9 cellular contexts compared by ENCODE assay signal in the genomic region with DNA sequence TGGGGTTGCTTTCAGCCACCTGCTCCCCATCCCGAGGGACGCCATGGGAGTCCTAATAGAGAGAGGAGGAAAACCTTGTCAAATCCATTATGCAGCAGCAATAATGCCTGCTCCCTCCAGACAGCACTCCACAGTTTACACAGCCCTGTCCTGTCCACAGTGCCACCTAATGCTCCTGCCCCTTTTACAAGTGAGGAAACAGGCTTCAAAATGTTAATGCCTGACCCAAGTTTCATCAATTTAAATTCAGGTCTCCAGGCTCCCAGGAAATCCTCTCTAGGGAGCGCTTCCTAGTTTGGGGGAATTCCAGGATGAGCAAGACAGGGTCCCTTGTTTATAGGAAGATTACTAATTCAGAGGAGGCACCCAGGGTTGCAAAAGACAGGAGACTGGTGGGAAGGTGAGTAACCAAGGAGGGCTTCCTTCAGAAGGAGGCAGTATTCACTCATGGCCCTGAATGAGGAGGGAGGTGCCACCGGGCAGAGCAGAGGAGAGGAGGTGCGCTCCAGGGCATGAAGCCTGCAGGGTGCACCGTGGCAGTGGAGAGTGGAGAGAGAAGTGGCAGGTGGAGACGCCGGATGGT. TPM values are rescaled to one million over a fixed set of nuclear protein-coding genes. Genes with fewer than 3 reads are reported as not detected.
DNase-seq lines count a peak whose midpoint lies in the region; ATAC-seq and TF ChIP-seq lines count a peak whose summit lies in the region.
"Had no signal": no experiment of that assay in that cellular context is flagged by ENCODE, and none has a peak within 500 bp of the region (broad histone marks: within the 10 kb centered on the region; RNA-seq: fewer than 3 reads in every experiment).

No MANE protein-coding gene starts in this region.

- TF ChIP-seq CTCF in PC-9 (conservative IDR thresholded peaks at IDR 0.05) (no peak), fibroblast of villous mesenchyme (IDR thresholded peaks at IDR 0.05; ENCODE audit: insufficient read depth, low read depth, low read length) (no peak), stomach (IDR thresholded peaks at IDR 0.05) (no peak)

- no peak for TF ChIP-seq EP300 in stomach (IDR thresholded peaks at IDR 0.05)

- no TSS peak for BruUV-seq in PC-9 (replicated peaks; lab: Mats Ljungman, UMichigan)

- no peaks in the 10 kb centered on the region for H3K9me2 ChIP-seq in PC-9 (ENCODE audit: insufficient read depth)

- POLR2A ChIA-PET in PC-9 (lab: Charles Lee; ENCODE audit: unreplicated experiment), result interaction anchor here (0.6 kb wide), 1 partner anchor 17 kb away, joined by 6 read pairs; no protein-coding TSS in a partner anchor

- intact Hi-C loops in PC-9 (cut with micrococcal nuclease; ENCODE audit: unreplicated experiment) (loop anchor here (2.0 to 10.0 kb wide), 3 partner anchors 17 to 939 kb away; a partner anchor contains a TSS), stomach (cut with DNase I; ENCODE audit: low total_unique reads) (no loop called here)

- H3K4me2 ChIP-seq in PC-9, result peak overlapping the region; percentile 91

- H3K9me3 Mint-ChIP-seq in activated T-cell treated with anti-CD3 and anti-CD28 coated beads, Interleukin-2, amount 50 U/mL, for 4 hours, result no peaks in the 10 kb centered on the region

- H2AFZ ChIP-seq in PC-9, result no peak overlapping the region

- H3K27me3 ChIP-seq in PC-9 (ENCODE audit: insufficient read depth, low read depth) (no peaks in the 10 kb centered on the region), stomach (peaks cover 0 to 25% (median 14%) of the 10 kb centered on the region in 3 donors)

- H3K27ac ChIP-seq in PC-9, result no peak overlapping the region
- no peak overlapping the region for H3K27ac ChIP-seq in stomach

- H3K36me3 Mint-ChIP-seq in activated T-cell treated with anti-CD3 and anti-CD28 coated beads, Interleukin-2, amount 50 U/mL, for 4 hours (ENCODE audit: insufficient read depth), result peaks cover 22% of the 10 kb centered on the region

- ATAC-seq in activated T-cell treated with anti-CD3 and anti-CD28 coated beads, Interleukin-2, amount 50 U/mL, for 4 hours, result peak; percentile 26 to 31

- CTCF ChIA-PET in PC-9 (lab: Charles Lee), result no interaction called here

- 26 to 56% (median 41%) methylated on average over 8 of the region's 8 CpGs for WGBS in stomach, 5 donors

- H4K20me1 ChIP-seq in PC-9 (ENCODE audit: insufficient read depth), result no peaks in the 10 kb centered on the region

- H3K27me3 Mint-ChIP-seq in activated T-cell treated with anti-CD3 and anti-CD28 coated beads, Interleukin-2, amount 50 U/mL, for 4 hours (ENCODE audit: low read depth), result peaks cover 20% of the 10 kb centered on the region

- no peak overlapping the region for H3K4me3 Mint-ChIP-seq in activated T-cell treated with anti-CD3 and anti-CD28 coated beads, Interleukin-2, amount 50 U/mL, for 4 hours

- H3K79me2 ChIP-seq in PC-9 (ENCODE audit: low read depth), result no peaks in the 10 kb centered on the region

- no peak for TF ChIP-seq POLR2A in stomach (IDR thresholded peaks at IDR 0.05)

- H3F3A ChIP-seq in PC-9 (ENCODE audit: insufficient read depth, low read depth), result peaks cover 12% of the 10 kb centered on the region; the same call in 1 of the 2 replicates

- peak overlapping the region; percentile 74; the same call in 1 of the 2 replicates for H3K4me3 ChIP-seq in PC-9
- peak overlapping the region; percentile 72 for H3K4me3 ChIP-seq in fibroblast of villous mesenchyme (ENCODE audit: low read depth, low read length)
- peak overlapping the region in 3 of 4 donors; percentile 61 to 86 (median 76) for H3K4me3 ChIP-seq in stomach

- peaks cover 13% of the 10 kb centered on the region for H3K4me1 ChIP-seq in PC-9 (replicated peaks; ENCODE audit: insufficient read depth)
- H3K4me1 ChIP-seq in stomach, result peaks cover 18 to 50% (median 44%) of the 10 kb centered on the region in 4 donors

- H3K36me3 ChIP-seq in PC-9 (ENCODE audit: low read depth), result 0 out of 2 replicates have a peak, but pooled peaks cover 5% of the 10 kb centered on the region
- peaks cover 23 to 52% (median 33%) of the 10 kb centered on the region in 4 donors for H3K36me3 ChIP-seq in stomach

- peaks cover 10% of the 10 kb centered on the region for H3K4me1 Mint-ChIP-seq in activated T-cell treated with anti-CD3 and anti-CD28 coated beads, Interleukin-2, amount 50 U/mL, for 4 hours (ENCODE audit: low read depth)

- H3K9me3 ChIP-seq in PC-9 (ENCODE audit: insufficient read depth, low read depth) (no peaks in the 10 kb centered on the region), stomach (no peaks in the 10 kb centered on the region)

- DNase-seq in activated T-cell treated with anti-CD3 and anti-CD28 coated beads, Interleukin-2, amount 50 U/mL, for 4 hours, result no peak
- no peak for DNase-seq in activated T-cell treated with anti-CD3 and anti-CD28 coated beads, Interleukin-2, amount 50 U/mL, for 48 hours
- DNase-seq in PC-9 (peak in 1 of 2 experiments; percentile 66), fibroblast of villous mesenchyme (ENCODE audit: low read depth) (peak; percentile 37), stomach (no peak), NOMO-1 (lab: John Stamatoyannopoulos, UW; ENCODE audit: unreplicated experiment in 2 of 2) (no peak), RPMI8226 (no peak), NCI-H1694 treated with DMSO at 0.1 percent for 48 hours (lab: John Stamatoyannopoulos, UW) (no peak)
- DNase-seq: T-helper 9 cell had no signal

RNA-seq across cellular contexts. Expression of a gene that starts 1.5 kb away (rescaled TPM):
- 1 to 10 TPM in 2 of 3 donors, under 1 TPM in 1; 0.84 to 1.4 (median 1.4) TPM for total RNA-seq in activated T-cell treated with anti-CD3 and anti-CD28 coated beads, Interleukin-2, amount 50 U/mL, for 4 hours
- total RNA-seq in PC-9 (2021) (54.4 and 90.3 TPM in 2 replicates), fibroblast of villous mesenchyme (29.3 and 40.6 TPM in 2 replicates), stomach (100 to 1,000 TPM in 1 of 5 donors, 10 to 100 TPM in 3, 1 to 10 TPM in 1; 8.4 to 142 (median 29.2) TPM)
- polyA plus RNA-seq in stomach, result 10 to 100 TPM in 2 of 3 donors, 1 to 10 TPM in 1; 8.4 to 62.9 (median 25.2) TPM

RNA-seq across cellular contexts. Expression of a gene that starts 11.8 kb away (rescaled TPM):
- 100 to 1,000 TPM; 184 to 216 (median 204) TPM for total RNA-seq in activated T-cell treated with anti-CD3 and anti-CD28 coated beads, Interleukin-2, amount 50 U/mL, for 4 hours
- total RNA-seq in PC-9 (2021) (104 and 105 TPM in 2 replicates), fibroblast of villous mesenchyme (28.9 and 38.3 TPM in 2 replicates), stomach (10 to 100 TPM; 27.4 to 97.0 (median 80.8) TPM)
- 100 to 1,000 TPM in 1 of 3 donors, 10 to 100 TPM in 2; 31.2 to 122 (median 50.1) TPM for polyA plus RNA-seq in stomach

RNA-seq across cellular contexts. Expression of a gene that starts 19.4 kb away (rescaled TPM):
- total RNA-seq in activated T-cell treated with anti-CD3 and anti-CD28 coated beads, Interleukin-2, amount 50 U/mL, for 4 hours, result 100 to 1,000 TPM; 297 to 335 (median 311) TPM
- total RNA-seq in PC-9 (2021) (135 and 160 TPM in 2 replicates), fibroblast of villous mesenchyme (40.9 and 41.5 TPM in 2 replicates), stomach (10 to 100 TPM in 4 of 5 donors, 1 to 10 TPM in 1; 3.5 to 71.9 (median 41.9) TPM)
- polyA plus RNA-seq in stomach, result 10 to 100 TPM; 54.7 to 86.1 (median 67.2) TPM

RNA-seq across cellular contexts. Expression of a gene that starts 26.2 kb away (rescaled TPM):
- total RNA-seq in activated T-cell treated with anti-CD3 and anti-CD28 coated beads, Interleukin-2, amount 50 U/mL, for 4 hours, result 1 to 10 TPM; 3.8 to 6.1 (median 5.5) TPM
- 2.7 and 5.5 TPM in 2 replicates for total RNA-seq in PC-9 (2021)
- total RNA-seq in fibroblast of villous mesenchyme, result 13.0 and 15.5 TPM in 2 replicates
- total RNA-seq in stomach, result 10 to 100 TPM in 3 of 5 donors, 1 to 10 TPM in 2; 7.9 to 29.5 (median 13.4) TPM
- polyA plus RNA-seq in stomach, result 10 to 100 TPM; 25.8 to 33.6 (median 32.2) TPM

RNA-seq across cellular contexts. Expression of a gene that starts 45.7 kb away (rescaled TPM):
- 100 to 1,000 TPM; 638 to 711 (median 642) TPM for total RNA-seq in activated T-cell treated with anti-CD3 and anti-CD28 coated beads, Interleukin-2, amount 50 U/mL, for 4 hours
- total RNA-seq in PC-9 (2021), result 0.74 and 3.3 TPM in 2 replicates
- total RNA-seq in fibroblast of villous mesenchyme, result not detected in 2 replicates
- 1 to 10 TPM in 3 of 5 donors, not detected in 2; 1.6 to 2.8 (median 2.3) TPM for total RNA-seq in stomach
- 1 to 10 TPM; 1.1 to 1.2 (median 1.1) TPM for polyA plus RNA-seq in stomach
